8 cellular contexts compared by ENCODE assay signal in genomic region chr3:126267169-126267975, GRCh38.
A peak's percentile ranks its signal among the peaks of the same experiment; 100 is the strongest.
DNase-seq lines count a peak whose midpoint lies in the region; ATAC-seq and TF ChIP-seq lines count a peak whose summit lies in the region.

No MANE protein-coding gene starts in this region.

- H3K9me3 Mint-ChIP-seq in T-cell: no peaks in the 10 kb centered on the region

- H3K4me3 ChIP-seq in NT2/D1 (ENCODE audit: insufficient read length, low read depth): peak overlapping the region; percentile 60
- H3K4me3 ChIP-seq in mesendoderm (ENCODE audit: low read length): peak overlapping the region; percentile 30
- peak overlapping the region; percentile 47 for H3K4me3 ChIP-seq in upper lobe of right lung

- H3K4ac ChIP-seq in mesendoderm (ENCODE audit: low read depth, low read length): no peak overlapping the region

- TF ChIP-seq CTCF in upper lobe of right lung (IDR thresholded peaks at IDR 0.05): peak; percentile 32

- H3K36me3 ChIP-seq in NT2/D1 (ENCODE audit: insufficient read depth, insufficient read length, low read length) (no peaks in the 10 kb centered on the region), mesendoderm (ENCODE audit: control insufficient read depth, insufficient read depth, low read length) (no peaks in the 10 kb centered on the region), upper lobe of right lung (no peaks in the 10 kb centered on the region)

- H3K27me3 ChIP-seq in NT2/D1 (ENCODE audit: insufficient read depth, insufficient read length) (no peaks in the 10 kb centered on the region), mesendoderm (ENCODE audit: insufficient read depth, low read length, poor library complexity) (no peaks in the 10 kb centered on the region), upper lobe of right lung (no peaks in the 10 kb centered on the region)

- no peak overlapping the region for H2AK5ac ChIP-seq in mesendoderm (ENCODE audit: low read length)

- H3K27ac ChIP-seq in epithelial cell of prostate: peak overlapping the region; percentile 66
- peak overlapping the region; percentile 66 for H3K27ac ChIP-seq in mesendoderm (ENCODE audit: low read depth, low read length)
- H3K27ac ChIP-seq in upper lobe of right lung: peak overlapping the region; percentile 90

- intact Hi-C loops in upper lobe of right lung (cut with DNase I): no loop called here

- no CpG with 5 or more reads among the region's 62 CpGs for WGBS in mesendoderm (ENCODE audit: extremely low coverage, insufficient coverage, low lambda C conversion rate)

- peak; percentile 88 for ATAC-seq in upper lobe of right lung
- ATAC-seq in HG03108 (IDR thresholded peaks at IDR 0.05; ENCODE audit: unreplicated experiment): no peak
- ATAC-seq in T-cell (replicated peaks in 1 of 4): no peak
- ATAC-seq in GM21390 (IDR thresholded peaks at IDR 0.05; ENCODE audit: unreplicated experiment): no peak

- DNase-seq in CD1c-positive myeloid dendritic cell (ENCODE audit: extremely low spot score): peak; percentile 68
- peak; percentile 88 for DNase-seq in NT2/D1 (ENCODE audit: low read depth, low spot score)
- DNase-seq in epithelial cell of prostate (ENCODE audit: low read depth, low spot score): no peak
- peak; percentile 97 for DNase-seq in mesendoderm
- DNase-seq in upper lobe of right lung: peak; percentile 93
- DNase-seq in T-cell: no peak

- H3K56ac ChIP-seq in mesendoderm (ENCODE audit: low read length): peak overlapping the region; percentile 87

- no peak overlapping the region for H3K4me3 Mint-ChIP-seq in T-cell

- H3K79me1 ChIP-seq in mesendoderm (ENCODE audit: low read length): no peaks in the 10 kb centered on the region

- H2BK120ac ChIP-seq in mesendoderm (ENCODE audit: low read depth, low read length): no peak overlapping the region

- H3K27ac Mint-ChIP-seq in T-cell: no peak overlapping the region

- H2BK5ac ChIP-seq in mesendoderm (ENCODE audit: low read length): no peak overlapping the region

- CTCF ChIA-PET in T-cell (lab: Charles Lee): no interaction called here

- H3K27me3 Mint-ChIP-seq in T-cell: peaks cover 20 to 31% of the 10 kb centered on the region in 2 donors

- no peaks in the 10 kb centered on the region for H3K36me3 Mint-ChIP-seq in T-cell

- POLR2A ChIA-PET in T-cell (lab: Charles Lee): no interaction called here

- H3K18ac ChIP-seq in mesendoderm (ENCODE audit: low read length): peak overlapping the region; percentile 25

- H3K4me1 Mint-ChIP-seq in T-cell: peaks cover 0 to 6% (median 0%) of the 10 kb centered on the region in 3 donors

- H4K8ac ChIP-seq in mesendoderm (ENCODE audit: low read depth, low read length): no peak overlapping the region

- H3K23ac ChIP-seq in mesendoderm (ENCODE audit: low read length): no peak overlapping the region

- H3K9ac ChIP-seq in NT2/D1 (ENCODE audit: insufficient read length, low read depth): peak overlapping the region; percentile 88
- peak overlapping the region; percentile 62 for H3K9ac ChIP-seq in mesendoderm (ENCODE audit: low read length)

- no peaks in the 10 kb centered on the region for H3K79me2 ChIP-seq in mesendoderm (ENCODE audit: control insufficient read depth, insufficient read depth, low read length)

- H3K4me2 ChIP-seq in mesendoderm (ENCODE audit: low read length): peak overlapping the region; percentile 83

- H4K5ac ChIP-seq in mesendoderm (ENCODE audit: low read length): no peak overlapping the region

- peaks cover 13% of the 10 kb centered on the region for H3K4me1 ChIP-seq in NT2/D1 (ENCODE audit: insufficient read depth, insufficient read length)
- H3K4me1 ChIP-seq in mesendoderm (ENCODE audit: control insufficient read depth, low read depth, low read length): no peaks in the 10 kb centered on the region
- peaks cover 42% of the 10 kb centered on the region for H3K4me1 ChIP-seq in upper lobe of right lung

- H2BK15ac ChIP-seq in mesendoderm (replicated peaks; ENCODE audit: low read depth): no peak overlapping the region

- H3K9me3 ChIP-seq in NT2/D1 (ENCODE audit: insufficient read depth, low read length) (no peaks in the 10 kb centered on the region), upper lobe of right lung (no peaks in the 10 kb centered on the region)

Comparison
In these comparisons a context has a peak if more than half of its experiments do, and no peak if none do; other contexts are left out.
1. DNase-seq: peak in CD1c-positive myeloid dendritic cell (single experiment), NT2/D1 (single experiment), mesendoderm (single experiment) and upper lobe of right lung (single experiment); none in epithelial cell of prostate (single experiment) and T-cell (0 of 34).
2. Peak in every context shown above with its lines, with median percentiles within 50 percentile points of each other: H3K4me3 ChIP-seq and H3K27ac ChIP-seq.